ENCODE assay signal across 1 cellular context in the genomic region with DNA sequence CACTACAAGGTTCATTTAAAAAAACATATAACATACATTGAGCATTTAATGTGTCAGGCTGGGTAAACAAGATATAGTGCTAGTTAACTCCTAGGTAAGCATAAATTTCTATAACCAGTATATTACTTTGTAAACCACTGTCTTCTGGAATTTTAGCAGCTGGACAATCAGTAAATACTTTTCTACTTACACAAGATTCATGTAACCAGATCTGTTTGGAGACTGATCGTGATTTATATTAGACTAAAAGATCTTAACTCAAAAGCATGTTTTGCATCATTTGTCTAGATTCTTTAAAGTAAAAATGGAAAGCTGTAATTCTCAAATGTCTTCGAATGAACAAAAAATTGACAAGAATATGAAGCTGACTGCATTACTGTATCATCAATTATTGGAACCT.
TF ChIP-seq lines count a peak whose summit lies in the region.

No MANE protein-coding gene starts in this region.

TF ChIP-seq in HepG2, 621 proteins besides CTCF, POLR2A, EP300 and RAD21:
- TF ChIP-seq, protein P1, sequence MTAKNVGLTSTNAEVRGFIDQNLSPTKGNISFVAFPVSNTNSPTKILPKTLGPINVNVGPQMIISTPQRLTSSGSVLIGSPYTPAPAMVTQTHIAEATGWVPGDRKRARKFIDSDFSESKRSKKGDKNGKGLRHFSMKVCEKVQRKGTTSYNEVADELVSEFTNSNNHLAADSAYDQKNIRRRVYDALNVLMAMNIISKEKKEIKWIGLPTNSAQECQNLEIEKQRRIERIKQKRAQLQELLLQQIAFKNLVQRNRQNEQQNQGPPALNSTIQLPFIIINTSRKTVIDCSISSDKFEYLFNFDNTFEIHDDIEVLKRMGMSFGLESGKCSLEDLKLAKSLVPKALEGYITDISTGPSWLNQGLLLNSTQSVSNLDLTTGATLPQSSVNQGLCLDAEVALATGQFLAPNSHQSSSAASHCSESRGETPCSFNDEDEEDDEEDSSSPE (CRISPR knock-in tag; IDR thresholded peaks at IDR 0.05), result no peak
- TF ChIP-seq ZNF629 (CRISPR knock-in tag; conservative IDR thresholded peaks at IDR 0.05) (no peak), EED (CRISPR knock-in tag; IDR thresholded peaks at IDR 0.05) (no peak), ZNF788 (CRISPR knock-in tag; IDR thresholded peaks at IDR 0.05; ENCODE audit: borderline replicate concordance) (no peak), KLF9 (CRISPR knock-in tag; IDR thresholded peaks at IDR 0.05; ENCODE audit: low read depth) (no peak), THAP11 (CRISPR knock-in tag; IDR thresholded peaks at IDR 0.05) (no peak), TAF1 (CRISPR knock-in tag; IDR thresholded peaks at IDR 0.05) (no peak), KDM6A (CRISPR knock-in tag; IDR thresholded peaks at IDR 0.05; ENCODE audit: low read depth) (no peak), AKAP8 (CRISPR knock-in tag; IDR thresholded peaks at IDR 0.05) (no peak), GFI1 (CRISPR knock-in tag; IDR thresholded peaks at IDR 0.05; ENCODE audit: borderline replicate concordance) (no peak), ZC3H4 (CRISPR knock-in tag; IDR thresholded peaks at IDR 0.05; ENCODE audit: borderline replicate concordance) (no peak)
- TF ChIP-seq, protein P2, sequence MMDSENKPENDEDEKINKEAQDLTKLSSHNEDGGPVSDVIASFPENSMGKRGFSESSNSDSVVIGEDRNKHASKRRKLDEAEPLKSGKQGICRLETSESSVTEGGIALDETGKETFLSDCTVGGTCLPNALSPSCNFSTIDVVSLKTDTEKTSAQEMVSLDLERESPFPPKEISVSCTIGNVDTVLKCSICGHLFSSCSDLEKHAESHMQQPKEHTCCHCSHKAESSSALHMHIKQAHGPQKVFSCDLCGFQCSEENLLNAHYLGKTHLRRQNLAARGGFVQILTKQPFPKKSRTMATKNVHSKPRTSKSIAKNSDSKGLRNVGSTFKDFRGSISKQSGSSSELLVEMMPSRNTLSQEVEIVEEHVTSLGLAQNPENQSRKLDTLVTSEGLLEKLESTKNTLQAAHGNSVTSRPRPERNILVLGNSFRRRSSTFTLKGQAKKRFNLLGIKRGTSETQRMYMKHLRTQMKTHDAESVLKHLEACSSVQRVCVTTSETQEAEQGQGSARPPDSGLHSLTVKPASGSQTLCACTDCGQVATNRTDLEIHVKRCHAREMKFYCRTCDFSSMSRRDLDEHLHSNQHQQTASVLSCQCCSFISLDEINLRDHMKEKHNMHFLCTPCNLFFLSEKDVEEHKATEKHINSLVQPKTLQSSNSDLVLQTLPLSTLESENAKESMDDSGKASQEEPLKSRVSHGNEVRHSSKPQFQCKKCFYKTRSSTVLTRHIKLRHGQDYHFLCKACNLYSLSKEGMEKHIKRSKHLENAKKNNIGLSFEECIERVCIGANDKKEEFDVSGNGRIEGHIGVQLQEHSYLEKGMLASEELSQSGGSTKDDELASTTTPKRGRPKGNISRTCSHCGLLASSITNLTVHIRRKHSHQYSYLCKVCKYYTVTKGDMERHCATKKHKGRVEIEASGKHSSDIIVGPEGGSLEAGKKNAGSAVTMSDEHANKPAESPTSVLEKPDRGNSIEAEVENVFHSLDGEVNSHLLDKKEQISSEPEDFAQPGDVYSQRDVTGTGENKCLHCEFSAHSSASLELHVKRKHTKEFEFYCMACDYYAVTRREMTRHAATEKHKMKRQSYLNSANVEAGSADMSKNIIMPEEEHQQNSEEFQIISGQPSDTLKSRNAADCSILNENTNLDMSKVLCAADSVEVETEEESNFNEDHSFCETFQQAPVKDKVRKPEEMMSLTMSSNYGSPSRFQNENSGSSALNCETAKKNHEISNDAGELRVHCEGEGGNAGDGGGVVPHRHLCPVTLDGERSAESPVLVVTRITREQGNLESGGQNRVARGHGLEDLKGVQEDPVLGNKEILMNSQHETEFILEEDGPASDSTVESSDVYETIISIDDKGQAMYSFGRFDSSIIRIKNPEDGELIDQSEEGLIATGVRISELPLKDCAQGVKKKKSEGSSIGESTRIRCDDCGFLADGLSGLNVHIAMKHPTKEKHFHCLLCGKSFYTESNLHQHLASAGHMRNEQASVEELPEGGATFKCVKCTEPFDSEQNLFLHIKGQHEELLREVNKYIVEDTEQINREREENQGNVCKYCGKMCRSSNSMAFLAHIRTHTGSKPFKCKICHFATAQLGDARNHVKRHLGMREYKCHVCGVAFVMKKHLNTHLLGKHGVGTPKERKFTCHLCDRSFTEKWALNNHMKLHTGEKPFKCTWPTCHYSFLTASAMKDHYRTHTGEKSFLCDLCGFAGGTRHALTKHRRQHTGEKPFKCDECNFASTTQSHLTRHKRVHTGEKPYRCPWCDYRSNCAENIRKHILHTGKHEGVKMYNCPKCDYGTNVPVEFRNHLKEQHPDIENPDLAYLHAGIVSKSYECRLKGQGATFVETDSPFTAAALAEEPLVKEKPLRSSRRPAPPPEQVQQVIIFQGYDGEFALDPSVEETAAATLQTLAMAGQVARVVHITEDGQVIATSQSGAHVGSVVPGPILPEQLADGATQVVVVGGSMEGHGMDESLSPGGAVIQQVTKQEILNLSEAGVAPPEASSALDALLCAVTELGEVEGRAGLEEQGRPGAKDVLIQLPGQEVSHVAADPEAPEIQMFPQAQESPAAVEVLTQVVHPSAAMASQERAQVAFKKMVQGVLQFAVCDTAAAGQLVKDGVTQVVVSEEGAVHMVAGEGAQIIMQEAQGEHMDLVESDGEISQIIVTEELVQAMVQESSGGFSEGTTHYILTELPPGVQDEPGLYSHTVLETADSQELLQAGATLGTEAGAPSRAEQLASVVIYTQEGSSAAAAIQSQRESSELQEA (CRISPR knock-in tag; IDR thresholded peaks at IDR 0.05; ENCODE audit: not compliant biosample characterization), result no peak
- TF ChIP-seq, protein P3, sequence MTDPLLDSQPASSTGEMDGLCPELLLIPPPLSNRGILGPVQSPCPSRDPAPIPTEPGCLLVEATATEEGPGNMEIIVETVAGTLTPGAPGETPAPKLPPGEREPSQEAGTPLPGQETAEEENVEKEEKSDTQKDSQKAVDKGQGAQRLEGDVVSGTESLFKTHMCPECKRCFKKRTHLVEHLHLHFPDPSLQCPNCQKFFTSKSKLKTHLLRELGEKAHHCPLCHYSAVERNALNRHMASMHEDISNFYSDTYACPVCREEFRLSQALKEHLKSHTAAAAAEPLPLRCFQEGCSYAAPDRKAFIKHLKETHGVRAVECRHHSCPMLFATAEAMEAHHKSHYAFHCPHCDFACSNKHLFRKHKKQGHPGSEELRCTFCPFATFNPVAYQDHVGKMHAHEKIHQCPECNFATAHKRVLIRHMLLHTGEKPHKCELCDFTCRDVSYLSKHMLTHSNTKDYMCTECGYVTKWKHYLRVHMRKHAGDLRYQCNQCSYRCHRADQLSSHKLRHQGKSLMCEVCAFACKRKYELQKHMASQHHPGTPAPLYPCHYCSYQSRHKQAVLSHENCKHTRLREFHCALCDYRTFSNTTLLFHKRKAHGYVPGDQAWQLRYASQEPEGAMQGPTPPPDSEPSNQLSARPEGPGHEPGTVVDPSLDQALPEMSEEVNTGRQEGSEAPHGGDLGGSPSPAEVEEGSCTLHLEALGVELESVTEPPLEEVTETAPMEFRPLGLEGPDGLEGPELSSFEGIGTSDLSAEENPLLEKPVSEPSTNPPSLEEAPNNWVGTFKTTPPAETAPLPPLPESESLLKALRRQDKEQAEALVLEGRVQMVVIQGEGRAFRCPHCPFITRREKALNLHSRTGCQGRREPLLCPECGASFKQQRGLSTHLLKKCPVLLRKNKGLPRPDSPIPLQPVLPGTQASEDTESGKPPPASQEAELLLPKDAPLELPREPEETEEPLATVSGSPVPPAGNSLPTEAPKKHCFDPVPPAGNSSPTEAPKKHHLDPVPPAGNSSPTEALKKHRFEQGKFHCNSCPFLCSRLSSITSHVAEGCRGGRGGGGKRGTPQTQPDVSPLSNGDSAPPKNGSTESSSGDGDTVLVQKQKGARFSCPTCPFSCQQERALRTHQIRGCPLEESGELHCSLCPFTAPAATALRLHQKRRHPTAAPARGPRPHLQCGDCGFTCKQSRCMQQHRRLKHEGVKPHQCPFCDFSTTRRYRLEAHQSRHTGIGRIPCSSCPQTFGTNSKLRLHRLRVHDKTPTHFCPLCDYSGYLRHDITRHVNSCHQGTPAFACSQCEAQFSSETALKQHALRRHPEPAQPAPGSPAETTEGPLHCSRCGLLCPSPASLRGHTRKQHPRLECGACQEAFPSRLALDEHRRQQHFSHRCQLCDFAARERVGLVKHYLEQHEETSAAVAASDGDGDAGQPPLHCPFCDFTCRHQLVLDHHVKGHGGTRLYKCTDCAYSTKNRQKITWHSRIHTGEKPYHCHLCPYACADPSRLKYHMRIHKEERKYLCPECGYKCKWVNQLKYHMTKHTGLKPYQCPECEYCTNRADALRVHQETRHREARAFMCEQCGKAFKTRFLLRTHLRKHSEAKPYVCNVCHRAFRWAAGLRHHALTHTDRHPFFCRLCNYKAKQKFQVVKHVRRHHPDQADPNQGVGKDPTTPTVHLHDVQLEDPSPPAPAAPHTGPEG (CRISPR knock-in tag; IDR thresholded peaks at IDR 0.05), result no peak
- TF ChIP-seq, protein P4, sequence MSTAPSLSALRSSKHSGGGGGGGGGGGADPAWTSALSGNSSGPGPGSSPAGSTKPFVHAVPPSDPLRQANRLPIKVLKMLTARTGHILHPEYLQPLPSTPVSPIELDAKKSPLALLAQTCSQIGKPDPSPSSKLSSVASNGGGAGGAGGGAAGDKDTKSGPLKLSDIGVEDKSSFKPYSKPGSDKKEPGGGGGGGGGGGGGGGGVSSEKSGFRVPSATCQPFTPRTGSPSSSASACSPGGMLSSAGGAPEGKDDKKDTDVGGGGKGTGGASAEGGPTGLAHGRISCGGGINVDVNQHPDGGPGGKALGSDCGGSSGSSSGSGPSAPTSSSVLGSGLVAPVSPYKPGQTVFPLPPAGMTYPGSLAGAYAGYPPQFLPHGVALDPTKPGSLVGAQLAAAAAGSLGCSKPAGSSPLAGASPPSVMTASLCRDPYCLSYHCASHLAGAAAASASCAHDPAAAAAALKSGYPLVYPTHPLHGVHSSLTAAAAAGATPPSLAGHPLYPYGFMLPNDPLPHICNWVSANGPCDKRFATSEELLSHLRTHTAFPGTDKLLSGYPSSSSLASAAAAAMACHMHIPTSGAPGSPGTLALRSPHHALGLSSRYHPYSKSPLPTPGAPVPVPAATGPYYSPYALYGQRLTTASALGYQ (CRISPR knock-in tag; IDR thresholded peaks at IDR 0.05), result no peak
- TF ChIP-seq, protein P5, sequence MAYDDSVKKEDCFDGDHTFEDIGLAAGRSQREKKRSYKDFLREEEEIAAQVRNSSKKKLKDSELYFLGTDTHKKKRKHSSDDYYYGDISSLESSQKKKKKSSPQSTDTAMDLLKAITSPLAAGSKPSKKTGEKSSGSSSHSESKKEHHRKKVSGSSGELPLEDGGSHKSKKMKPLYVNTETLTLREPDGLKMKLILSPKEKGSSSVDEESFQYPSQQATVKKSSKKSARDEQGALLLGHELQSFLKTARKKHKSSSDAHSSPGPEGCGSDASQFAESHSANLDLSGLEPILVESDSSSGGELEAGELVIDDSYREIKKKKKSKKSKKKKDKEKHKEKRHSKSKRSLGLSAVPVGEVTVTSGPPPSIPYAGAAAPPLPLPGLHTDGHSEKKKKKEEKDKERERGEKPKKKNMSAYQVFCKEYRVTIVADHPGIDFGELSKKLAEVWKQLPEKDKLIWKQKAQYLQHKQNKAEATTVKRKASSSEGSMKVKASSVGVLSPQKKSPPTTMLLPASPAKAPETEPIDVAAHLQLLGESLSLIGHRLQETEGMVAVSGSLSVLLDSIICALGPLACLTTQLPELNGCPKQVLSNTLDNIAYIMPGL (CRISPR knock-in tag; IDR thresholded peaks at IDR 0.05; ENCODE audit: borderline replicate concordance in 1 of 2, low read depth in 1 of 2), result no peak
